ENCODE assay signal across 1 cellular context in the genomic region with DNA sequence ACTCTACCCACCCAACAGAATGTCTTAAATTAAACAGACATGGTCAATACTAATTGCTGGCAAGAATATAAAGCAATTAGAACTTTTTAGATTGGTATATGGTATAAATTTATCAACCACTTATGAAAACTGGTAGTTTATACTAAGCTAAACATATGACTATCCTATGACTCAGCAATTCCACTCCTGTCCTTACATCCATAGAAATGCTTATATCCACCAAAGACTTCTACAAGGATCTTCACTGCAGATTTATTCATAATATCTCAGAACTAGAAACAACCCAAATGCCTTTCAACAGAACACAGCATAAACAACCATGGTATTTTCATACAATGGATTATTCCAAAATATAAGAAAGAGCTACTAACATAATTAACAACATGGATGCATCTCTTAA.
TF ChIP-seq lines count a peak whose summit lies in the region.

No MANE protein-coding gene starts in this region.

TF ChIP-seq in neural cell, 6 proteins besides CTCF, POLR2A, EP300 and RAD21 (continued from another document):
- TF ChIP-seq, protein P1, sequence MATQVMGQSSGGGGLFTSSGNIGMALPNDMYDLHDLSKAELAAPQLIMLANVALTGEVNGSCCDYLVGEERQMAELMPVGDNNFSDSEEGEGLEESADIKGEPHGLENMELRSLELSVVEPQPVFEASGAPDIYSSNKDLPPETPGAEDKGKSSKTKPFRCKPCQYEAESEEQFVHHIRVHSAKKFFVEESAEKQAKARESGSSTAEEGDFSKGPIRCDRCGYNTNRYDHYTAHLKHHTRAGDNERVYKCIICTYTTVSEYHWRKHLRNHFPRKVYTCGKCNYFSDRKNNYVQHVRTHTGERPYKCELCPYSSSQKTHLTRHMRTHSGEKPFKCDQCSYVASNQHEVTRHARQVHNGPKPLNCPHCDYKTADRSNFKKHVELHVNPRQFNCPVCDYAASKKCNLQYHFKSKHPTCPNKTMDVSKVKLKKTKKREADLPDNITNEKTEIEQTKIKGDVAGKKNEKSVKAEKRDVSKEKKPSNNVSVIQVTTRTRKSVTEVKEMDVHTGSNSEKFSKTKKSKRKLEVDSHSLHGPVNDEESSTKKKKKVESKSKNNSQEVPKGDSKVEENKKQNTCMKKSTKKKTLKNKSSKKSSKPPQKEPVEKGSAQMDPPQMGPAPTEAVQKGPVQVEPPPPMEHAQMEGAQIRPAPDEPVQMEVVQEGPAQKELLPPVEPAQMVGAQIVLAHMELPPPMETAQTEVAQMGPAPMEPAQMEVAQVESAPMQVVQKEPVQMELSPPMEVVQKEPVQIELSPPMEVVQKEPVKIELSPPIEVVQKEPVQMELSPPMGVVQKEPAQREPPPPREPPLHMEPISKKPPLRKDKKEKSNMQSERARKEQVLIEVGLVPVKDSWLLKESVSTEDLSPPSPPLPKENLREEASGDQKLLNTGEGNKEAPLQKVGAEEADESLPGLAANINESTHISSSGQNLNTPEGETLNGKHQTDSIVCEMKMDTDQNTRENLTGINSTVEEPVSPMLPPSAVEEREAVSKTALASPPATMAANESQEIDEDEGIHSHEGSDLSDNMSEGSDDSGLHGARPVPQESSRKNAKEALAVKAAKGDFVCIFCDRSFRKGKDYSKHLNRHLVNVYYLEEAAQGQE (IDR thresholded peaks at IDR 0.05; ENCODE audit: borderline replicate concordance), result no peak
- no peak for TF ChIP-seq POLR2AphosphoS5 (IDR thresholded peaks at IDR 0.05)
TF ChIP-seq in neural cell: peak in this region for 0.
